4 cellular contexts compared by ENCODE assay signal in the genomic region with DNA sequence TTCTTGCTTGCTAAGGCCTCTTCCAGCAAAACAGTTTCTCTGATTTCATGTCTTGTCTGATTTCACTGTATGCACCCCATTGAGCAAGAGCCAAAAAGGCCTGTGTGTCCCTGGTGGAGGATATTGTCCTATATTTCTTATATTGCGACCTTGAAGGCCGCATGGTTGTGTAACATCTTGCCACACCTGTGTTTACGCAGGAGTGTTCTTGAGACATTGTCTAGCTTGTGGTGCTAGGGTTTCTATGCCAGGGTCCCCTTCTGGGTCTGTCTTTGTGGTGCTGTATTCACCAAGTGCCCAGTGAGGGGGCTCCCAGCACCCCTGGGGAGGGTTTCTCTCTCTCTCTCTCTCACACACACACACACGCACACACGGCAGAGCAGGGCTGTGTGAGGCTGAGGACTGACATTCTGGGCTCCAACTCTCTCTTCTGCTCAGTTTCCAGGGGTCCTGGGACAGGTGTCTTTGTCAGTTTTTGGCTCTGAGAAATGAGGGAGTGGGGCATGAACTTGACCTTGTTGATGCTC. TPM values are rescaled to one million over a fixed set of nuclear protein-coding genes. Genes with fewer than 3 reads are reported as not detected.
"Had no signal": no experiment of that assay in that cellular context is flagged by ENCODE, and none has a peak within 500 bp of the region (broad histone marks: within the 10 kb centered on the region; RNA-seq: fewer than 3 reads in every experiment).

No MANE protein-coding gene starts in this region.

RNA-seq across cellular contexts. Expression of gene KCNJ12, which starts 35.6 kb away (rescaled TPM):
- total RNA-seq: activated CD4-positive, alpha-beta memory T cell treated with anti-CD3 and anti-CD28 coated beads, Interleukin-2, amount 10 ng/mL, durations not matched to agents 7 days and 5 days; activated CD8-positive, alpha-beta memory T cell treated with anti-CD3 and anti-CD28 coated beads, Interleukin-2, amount 10 ng/mL, durations not matched to agents 7 days and 5 days; T-helper 1 cell treated with Interleukin-12 subunit alpha and Interleukin-12 subunit beta and Interleukin-4 antibody, amounts not matched to agents 30 ng/mL and 1 ng/mL, for 36 hours; T-helper 2 cell treated with Interferon-gamma antibody and Interleukin-4, amounts not matched to agents 100 ng/mL and 5 ng/mL, for 36 hours had no signal
